ENCODE assay signal across 8 cellular contexts in genomic region chr2:85438291-85439110, GRCh38. TPM values are rescaled to one million over a fixed set of nuclear protein-coding genes. Genes with fewer than 3 reads are reported as not detected.
A peak's percentile ranks its signal among the peaks of the same experiment; 100 is the strongest.
DNase-seq lines count a peak whose midpoint lies in the region; ATAC-seq and TF ChIP-seq lines count a peak whose summit lies in the region.

No MANE protein-coding gene starts in this region.

- H3K27ac ChIP-seq in spleen, result peak overlapping the region; percentile 87 to 98 (median 96)

- no peak for TF ChIP-seq CTCF in spleen (IDR thresholded peaks at IDR 0.05 in 8 of 11, conservative IDR thresholded peaks at IDR 0.05 in 3 of 11)

- intact Hi-C loops in spleen (cut with DNase I; ENCODE audit: low total_unique reads), result no loop called here

- peak overlapping the region in 7 of 8 donors; percentile 7 to 74 (median 44) for H3K4me3 ChIP-seq in spleen

- H3K36me3 ChIP-seq in spleen, result no peaks in the 10 kb centered on the region

- peak overlapping the region; percentile 81 for H3K4me3 Mint-ChIP-seq in activated T-helper 17 cell treated with anti-CD3 and anti-CD28 coated beads, Interleukin-2, amount 50 U/mL, for 72 hours
- H3K4me3 Mint-ChIP-seq in immature natural killer cell, result peak overlapping the region; percentile 77 to 90 (median 84)

- TF ChIP-seq POLR2A in spleen (IDR thresholded peaks at IDR 0.05), result no peak

- ATAC-seq in HG02938 (IDR thresholded peaks at IDR 0.05; ENCODE audit: unreplicated experiment) (peak; percentile 17), HG03571 (IDR thresholded peaks at IDR 0.05; ENCODE audit: unreplicated experiment) (no peak)
- peak; percentile 4 for ATAC-seq in activated T-helper 17 cell treated with anti-CD3 and anti-CD28 coated beads, Interleukin-2, amount 50 U/mL, for 72 hours (replicated peaks)

- H3K27me3 Mint-ChIP-seq in activated T-helper 17 cell treated with anti-CD3 and anti-CD28 coated beads, Interleukin-2, amount 50 U/mL, for 72 hours, result no peaks in the 10 kb centered on the region
- H3K27me3 Mint-ChIP-seq in immature natural killer cell (ENCODE audit: low read depth in 3 of 3), result peaks cover 0 to 11% (median 11%) of the 10 kb centered on the region in 3 donors

- H3K9me3 ChIP-seq in spleen, result no peaks in the 10 kb centered on the region

- 49 to 58% (median 58%) methylated on average over 13 to 16 of the region's 16 CpGs for WGBS in spleen, 5 donors

- no peaks in the 10 kb centered on the region for H3K27me3 ChIP-seq in spleen (replicated peaks in 1 of 7)

- H3K4me1 ChIP-seq in spleen, result peaks cover 14 to 65% (median 44%) of the 10 kb centered on the region in 6 donors

- H3K4me1 Mint-ChIP-seq in activated T-helper 17 cell treated with anti-CD3 and anti-CD28 coated beads, Interleukin-2, amount 50 U/mL, for 72 hours, result peaks cover 8% of the 10 kb centered on the region
- H3K4me1 Mint-ChIP-seq in immature natural killer cell, result peaks cover 14% of the 10 kb centered on the region in 2 donors

- H3K9me3 Mint-ChIP-seq in activated T-helper 17 cell treated with anti-CD3 and anti-CD28 coated beads, Interleukin-2, amount 50 U/mL, for 72 hours, result no peaks in the 10 kb centered on the region
- H3K9me3 Mint-ChIP-seq in immature natural killer cell, result no peaks in the 10 kb centered on the region

- H3K36me3 Mint-ChIP-seq in activated T-helper 17 cell treated with anti-CD3 and anti-CD28 coated beads, Interleukin-2, amount 50 U/mL, for 72 hours (ENCODE audit: low read depth), result no peaks in the 10 kb centered on the region
- no peaks in the 10 kb centered on the region for H3K36me3 Mint-ChIP-seq in immature natural killer cell

- peak in 8 of 14 donors; percentile 37 to 79 (median 59) for DNase-seq in C1 segment of cervical spinal cord (lab: John Stamatoyannopoulos, UW)
- no peak for DNase-seq in immature natural killer cell
- DNase-seq in spleen, result peak; percentile 86
- DNase-seq in SKM-1 treated with dmso at 0.1 percent for 144 hours (lab: John Stamatoyannopoulos, UW; ENCODE audit: unreplicated experiment), result no peak
- no peak for DNase-seq in stimulated activated naive CD4-positive, alpha-beta T cell (lab: John Stamatoyannopoulos, UW)

- H3K27ac Mint-ChIP-seq in activated T-helper 17 cell treated with anti-CD3 and anti-CD28 coated beads, Interleukin-2, amount 50 U/mL, for 72 hours, result peak overlapping the region; percentile 91
- peak overlapping the region; percentile 82 to 97 (median 94) for H3K27ac Mint-ChIP-seq in immature natural killer cell

RNA-seq across cellular contexts. Expression of gene SH2D6, which starts 20.0 kb away (rescaled TPM):
- 1 to 10 TPM in 1 of 2 donors, under 1 TPM in 1; 0.66 to 1.3 TPM for total RNA-seq in activated T-helper 17 cell treated with anti-CD3 and anti-CD28 coated beads, Interleukin-2, amount 50 U/mL, for 72 hours
- not detected for polyA plus RNA-seq in immature natural killer cell
- under 1 TPM in 1 of 7 donors, not detected in 6; 0.94 TPM for total RNA-seq in spleen
- polyA plus RNA-seq in spleen, result under 1 TPM in 1 of 3 donors, not detected in 2; 0.20 TPM

RNA-seq across cellular contexts. Expression of gene CAPG, which starts 28.3 kb away (rescaled TPM):
- total RNA-seq in activated T-helper 17 cell treated with anti-CD3 and anti-CD28 coated beads, Interleukin-2, amount 50 U/mL, for 72 hours, result 10 to 100 TPM; 27.8 to 46.2 TPM
- polyA plus RNA-seq in immature natural killer cell (100 to 1,000 TPM in 2 of 3 donors, 10 to 100 TPM in 1; 97.5 to 233 (median 232) TPM), spleen (100 to 1,000 TPM in 2 of 3 donors, 10 to 100 TPM in 1; 74.6 to 196 (median 115) TPM)
- total RNA-seq in spleen, result 10 to 100 TPM; 31.1 to 62.6 (median 47.1) TPM

Comparison
In these comparisons a context has a peak if more than half of its experiments do, and no peak if none do; other contexts are left out.
1. DNase-seq: peak in C1 segment of cervical spinal cord (8 of 14) and spleen (single experiment); none in immature natural killer cell (0 of 3), SKM-1 treated with dmso at 0.1 percent for 144 hours (single experiment) and stimulated activated naive CD4-positive, alpha-beta T cell (0 of 6).